10 cellular contexts compared by ENCODE assay signal in genomic region chr12:57092529-57092862, GRCh38. TPM values are rescaled to one million over a fixed set of nuclear protein-coding genes. Genes with fewer than 3 reads are reported as not detected.
DNase-seq lines count a peak whose midpoint lies in the region; ATAC-seq and TF ChIP-seq lines count a peak whose summit lies in the region.
"Had no signal": no experiment of that assay in that cellular context is flagged by ENCODE, and none has a peak within 500 bp of the region (broad histone marks: within the 10 kb centered on the region; RNA-seq: fewer than 3 reads in every experiment).

No MANE protein-coding gene starts in this region.

- DNase-seq in A673 (ENCODE audit: low spot score) (no peak), chondrocyte (ENCODE audit: low spot score) (no peak), nephron progenitor cell (no peak), KG1 (lab: John Stamatoyannopoulos, UW) (no peak), NCI-H1930 (lab: John Stamatoyannopoulos, UW) (no peak), iPS-NIHi7 (ENCODE audit: extremely low spot score) (no peak)

- H3K27ac Mint-ChIP-seq in chondrocyte (ENCODE audit: unreplicated experiment) (peak overlapping the region; percentile 74), nephron progenitor cell (peak overlapping the region; percentile 95)

- TF ChIP-seq CTCF in A673 (conservative IDR thresholded peaks at IDR 0.05; ENCODE audit: low read depth, low read length) = no peak
- TF ChIP-seq CTCF in chondrocyte (IDR thresholded peaks at IDR 0.05) = no peak
- no peak for TF ChIP-seq CTCF in nephron progenitor cell (IDR thresholded peaks at IDR 0.05)

- H3K27me3 Mint-ChIP-seq in chondrocyte (ENCODE audit: low read depth) = no peaks in the 10 kb centered on the region
- H3K27me3 Mint-ChIP-seq in nephron progenitor cell (ENCODE audit: low read depth, poor library complexity) = no peaks in the 10 kb centered on the region

- no TSS peak for BruUV-seq in A673 (replicated peaks; lab: Mats Ljungman, UMichigan)

- H3K4me3 Mint-ChIP-seq in chondrocyte (ENCODE audit: unreplicated experiment) (no peak overlapping the region), nephron progenitor cell (peak overlapping the region; percentile 72)

- no peaks in the 10 kb centered on the region for H3K9me3 ChIP-seq in A673 (ENCODE audit: low read depth, low read length, poor library complexity, severe bottlenecking)
- H3K9me3 ChIP-seq in HUES48 (ENCODE audit: control insufficient read depth, insufficient read depth, low read length) = no peaks in the 10 kb centered on the region
- H3K9me3 ChIP-seq: Caco-2, heart right ventricle had no signal

- H3K9me3 Mint-ChIP-seq in chondrocyte (ENCODE audit: low read depth) (no peaks in the 10 kb centered on the region), nephron progenitor cell (no peaks in the 10 kb centered on the region)

- H3K36me3 Mint-ChIP-seq in chondrocyte (ENCODE audit: low read depth) (peaks cover 16% of the 10 kb centered on the region), nephron progenitor cell (ENCODE audit: low read depth) (peaks cover 44% of the 10 kb centered on the region)

- peaks cover 64% of the 10 kb centered on the region for H3K36me3 ChIP-seq in A673 (ENCODE audit: insufficient read depth, low read length, poor library complexity, severe bottlenecking)
- H3K36me3 ChIP-seq in HUES48 (ENCODE audit: control insufficient read depth, insufficient read depth, low read length) = peaks cover 40% of the 10 kb centered on the region

- H3K4me1 Mint-ChIP-seq in chondrocyte (ENCODE audit: low read depth) (peaks cover 57% of the 10 kb centered on the region), nephron progenitor cell (peaks cover 74% of the 10 kb centered on the region)

- POLR2A ChIA-PET in A673 (lab: Charles Lee; ENCODE audit: low non-redundant PET) = interaction anchor here (0.6 to 1.4 kb wide), 2 partner anchors 13 to 82 kb away, joined by 3 read pairs; no protein-coding TSS in a partner anchor

- no peak overlapping the region for H3K9ac ChIP-seq in HUES48 (ENCODE audit: low read depth, low read length)

- H3K27ac ChIP-seq in A673 (ENCODE audit: low read depth, low read length, poor library complexity, severe bottlenecking) (peak overlapping the region; percentile 75), HUES48 (ENCODE audit: low read depth, low read length) (peak overlapping the region; percentile 32)

- intact Hi-C loops in A673 (cut with micrococcal nuclease; ENCODE audit: unreplicated experiment) = no loop called here

- H3K27me3 ChIP-seq in A673 (replicated peaks; ENCODE audit: insufficient read depth, low read depth, low read length, poor library complexity) (no peaks in the 10 kb centered on the region), HUES48 (ENCODE audit: control insufficient read depth, insufficient read depth, low read length) (no peaks in the 10 kb centered on the region)
- H3K27me3 ChIP-seq: heart right ventricle had no signal

- H3K4me1 ChIP-seq in A673 (ENCODE audit: insufficient read depth, low read length, poor library complexity, severe bottlenecking) = peaks cover 46% of the 10 kb centered on the region
- H3K4me1 ChIP-seq in HUES48 (ENCODE audit: control insufficient read depth, insufficient read depth, low read length) = peaks cover 12% of the 10 kb centered on the region

- no peak for ATAC-seq in GM21576 (IDR thresholded peaks at IDR 0.05; ENCODE audit: unreplicated experiment)
- ATAC-seq: heart right ventricle had no signal

- H3K4me3 ChIP-seq in A673 (ENCODE audit: low read depth, low read length, poor library complexity, severe bottlenecking) = peak overlapping the region; percentile 93
- no peak overlapping the region for H3K4me3 ChIP-seq in HUES48 (ENCODE audit: low read depth, low read length)

- CTCF ChIA-PET in A673 (lab: Charles Lee) = interaction anchor here (1.5 to 3.1 kb wide), 2 partner anchors 23 to 456 kb away, joined by 3 to 23 read pairs; no protein-coding TSS in a partner anchor

RNA-seq across cellular contexts. Expression of gene NAB2, which starts 3.6 kb away (rescaled TPM):
- 58.0 and 61.8 TPM in 2 replicates for total RNA-seq in A673 (2021)
- total RNA-seq in chondrocyte = 30.7 to 32.5 TPM (median 31.1 TPM) in 3 replicates

RNA-seq across cellular contexts. Expression of gene NEMP1, which starts 13.9 kb away (rescaled TPM):
- 57.8 and 68.6 TPM in 2 replicates for total RNA-seq in A673 (2021)
- total RNA-seq in chondrocyte = 11.7 to 14.7 TPM (median 12.9 TPM) in 3 replicates

RNA-seq across cellular contexts. Expression of gene STAT6, which starts 18.7 kb away (rescaled TPM):
- 96.3 and 111 TPM in 2 replicates for total RNA-seq in A673 (2021)
- 89.4 to 101 TPM (median 94.2 TPM) in 3 replicates for total RNA-seq in chondrocyte

RNA-seq across cellular contexts. Expression of gene LRP1, which starts 35.8 kb away (rescaled TPM):
- total RNA-seq in A673 (2021) (31.0 and 43.6 TPM in 2 replicates), chondrocyte (448 to 583 TPM (median 463 TPM) in 3 replicates)

RNA-seq across cellular contexts. Expression of gene MYO1A, which starts 42.6 kb away (rescaled TPM):
- total RNA-seq in A673 (2021) = 1.1 and 1.2 TPM in 2 replicates
- total RNA-seq in chondrocyte = 0.48 TPM in 1 of 3 replicates, not detected in the others
